In the genomic region with DNA sequence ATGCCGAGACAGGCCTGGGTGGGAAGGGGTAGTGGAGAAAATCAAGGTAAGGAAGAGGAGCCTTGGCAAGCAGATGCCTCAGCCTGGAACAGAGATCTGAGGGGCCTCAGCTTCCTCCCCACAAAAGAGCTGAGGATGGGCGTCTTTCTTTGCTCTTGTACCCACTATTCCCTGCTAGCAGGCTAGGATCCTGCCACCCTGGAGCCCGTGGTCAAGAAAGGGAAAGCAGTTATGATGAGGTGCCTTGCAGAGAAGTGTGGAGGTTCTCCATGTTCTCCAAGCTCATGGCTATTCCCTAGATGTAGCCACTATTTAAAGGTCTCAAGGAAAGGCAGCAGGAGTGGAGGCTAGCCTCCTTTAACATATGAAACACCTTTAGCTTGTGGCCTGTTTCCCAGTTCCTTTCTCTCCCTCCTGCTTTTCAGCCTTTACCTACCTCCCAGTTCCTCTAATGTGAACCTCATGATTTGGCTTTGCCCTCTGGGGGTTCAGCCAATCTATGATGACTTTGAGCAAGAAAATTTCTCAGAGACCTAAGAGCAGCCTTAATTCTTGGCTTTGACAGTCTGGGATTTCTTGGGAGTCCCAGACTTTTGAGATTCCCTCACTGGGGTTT, we compare ENCODE assay signal across 9 cellular contexts. TPM values are rescaled to one million over a fixed set of nuclear protein-coding genes. Genes with fewer than 3 reads are reported as not detected.
DNase-seq lines count a peak whose midpoint lies in the region; ATAC-seq, FAIRE-seq and TF ChIP-seq lines count a peak whose summit lies in the region.
"Had no signal": no experiment of that assay in that cellular context is flagged by ENCODE, and none has a peak within 500 bp of the region (broad histone marks: within the 10 kb centered on the region; RNA-seq: fewer than 3 reads in every experiment).

No MANE protein-coding gene starts in this region.

- H3K4me1 ChIP-seq in GM12878 (ENCODE audit: control insufficient read depth, insufficient read depth, low read length) = peaks cover 7% of the 10 kb centered on the region
- no peaks in the 10 kb centered on the region for H3K4me1 ChIP-seq in mucosa of descending colon (ENCODE audit: low read depth)
- peaks cover 11 to 23% (median 19%) of the 10 kb centered on the region in 4 donors for H3K4me1 ChIP-seq in upper lobe of left lung
- peaks cover 0 to 17% (median 9%) of the 10 kb centered on the region in 9 donors for H3K4me1 ChIP-seq in heart right ventricle
- H3K4me1 ChIP-seq: colonic mucosa had no signal

- no TSS peak for BruUV-seq in GM12878 (replicated peaks; lab: Mats Ljungman, UMichigan)

- peak overlapping the region; percentile 95 to 97 for H3K4me3 Mint-ChIP-seq in activated T-cell treated with anti-CD3 and anti-CD28 coated beads, Interleukin-2, amount 50 U/mL, for 72 hours

- POLR2A ChIA-PET in GM12878 (lab: Charles Lee) = interaction anchor here (0.5 to 0.6 kb wide), 4 partner anchors 16 to 1548 kb away, joined by 3 to 7 read pairs (median 4); no protein-coding TSS in a partner anchor

- H3K27me3 ChIP-seq in GM12878 (replicated peaks in 1 of 2; ENCODE audit: control insufficient read depth in 2 of 2, insufficient read depth in 2 of 2, low read length in 1 of 2) = no peaks in the 10 kb centered on the region
- no peaks in the 10 kb centered on the region for H3K27me3 ChIP-seq in upper lobe of left lung
- no peaks in the 10 kb centered on the region for H3K27me3 ChIP-seq in heart right ventricle
- H3K27me3 ChIP-seq: colonic mucosa had no signal

- H3K4me3 ChIP-seq in GM12878 (no peak overlapping the region), mucosa of descending colon (no peak overlapping the region), upper lobe of left lung (peak overlapping the region in 2 of 4 donors; percentile 37 to 40), heart right ventricle (peak overlapping the region in 2 of 10 donors; percentile 5 to 16)

- 79% methylated on average over 3 of the region's 3 CpGs for WGBS in GM12878 (ENCODE audit: insufficient coverage, insufficient replicate concordance, low lambda C conversion rate, missing lambda C conversion rate)
- 36 to 47% methylated on average over 3 of the region's 3 CpGs for WGBS in upper lobe of left lung, 2 donors
- 69 to 73% methylated on average over 3 of the region's 3 CpGs for WGBS in heart right ventricle, 2 donors

- no peaks in the 10 kb centered on the region for H3K9me3 Mint-ChIP-seq in activated T-cell treated with anti-CD3 and anti-CD28 coated beads, Interleukin-2, amount 50 U/mL, for 72 hours

- CTCF ChIA-PET in GM12878 (lab: Yijun Ruan, JAX) = no interaction called here

- ATAC-seq in activated T-cell treated with anti-CD3 and anti-CD28 coated beads, Interleukin-2, amount 50 U/mL, for 72 hours (replicated peaks in 1 of 2) = no peak
- ATAC-seq in GM12878 (no peak), mucosa of descending colon (peak; percentile 7), upper lobe of left lung (ENCODE audit: low FRiP score in 2 of 2) (no peak), heart right ventricle (no peak)

- no peaks in the 10 kb centered on the region for H3K36me3 ChIP-seq in GM12878 (ENCODE audit: control insufficient read depth in 2 of 2, insufficient read depth in 2 of 2, low read length in 1 of 2)
- no peaks in the 10 kb centered on the region for H3K36me3 ChIP-seq in mucosa of descending colon (ENCODE audit: low read depth)
- H3K36me3 ChIP-seq in upper lobe of left lung = peaks cover 0 to 10% (median 2%) of the 10 kb centered on the region in 4 donors
- peaks cover 0 to 52% (median 5%) of the 10 kb centered on the region in 9 donors for H3K36me3 ChIP-seq in heart right ventricle
- H3K36me3 ChIP-seq: colonic mucosa had no signal

- SMC1A ChIA-PET in GM12878 (lab: Charles Lee; ENCODE audit: uncharacterized antibody, unreplicated experiment) = interaction anchor here (0.9 to 1.6 kb wide), 2 partner anchors 12 to 195 kb away, joined by 3 to 4 read pairs; no protein-coding TSS in a partner anchor

- H3K27ac Mint-ChIP-seq in activated T-cell treated with anti-CD3 and anti-CD28 coated beads, Interleukin-2, amount 50 U/mL, for 72 hours = peak overlapping the region; percentile 96

- no peak overlapping the region for H2AFZ ChIP-seq in GM12878 (ENCODE audit: control insufficient read depth, low read depth, low read length)

- H3K79me2 ChIP-seq in GM12878 (ENCODE audit: control insufficient read depth, insufficient read depth, low read length) = no peaks in the 10 kb centered on the region

- TF ChIP-seq POLR2A in GM12878 (IDR thresholded peaks at IDR 0.05; ENCODE audit: low read depth, low read length) (no peak), upper lobe of left lung (IDR thresholded peaks at IDR 0.05) (no peak)

- intact Hi-C loops in GM12878 (cut with micrococcal nuclease; ENCODE audit: unreplicated experiment) = no loop called here
- intact Hi-C loops in mucosa of descending colon (cut with DNase I, micrococcal nuclease) = no loop called here
- intact Hi-C loops in head of caudate nucleus (cut with DNase I) = no loop called here
- intact Hi-C loops in heart right ventricle (cut with DNase I) = no loop called here

- peaks cover 43% of the 10 kb centered on the region for H3K4me1 Mint-ChIP-seq in activated T-cell treated with anti-CD3 and anti-CD28 coated beads, Interleukin-2, amount 50 U/mL, for 72 hours (ENCODE audit: low read depth)

- H3K9me3 ChIP-seq in GM12878 (replicated peaks; ENCODE audit: control insufficient read depth, insufficient read depth, low read length) = no peaks in the 10 kb centered on the region
- H3K9me3 ChIP-seq in mucosa of descending colon = no peaks in the 10 kb centered on the region
- no peaks in the 10 kb centered on the region for H3K9me3 ChIP-seq in upper lobe of left lung
- H3K9me3 ChIP-seq in heart right ventricle = no peaks in the 10 kb centered on the region
- H3K9me3 ChIP-seq: colonic mucosa had no signal

- TF ChIP-seq CTCF in GM12878 (IDR thresholded peaks at IDR 0.05 in 2 of 3, conservative IDR thresholded peaks at IDR 0.05 in 1 of 3; ENCODE audit: control insufficient read depth in 2 of 3, extremely low read depth in 1 of 3, insufficient read depth in 1 of 3, low read depth in 3 of 3, low read length in 3 of 3) = no peak
- TF ChIP-seq CTCF in mucosa of descending colon (IDR thresholded peaks at IDR 0.05) = no peak
- no peak for TF ChIP-seq CTCF in upper lobe of left lung (IDR thresholded peaks at IDR 0.05)
- no peak for TF ChIP-seq CTCF in heart right ventricle (IDR thresholded peaks at IDR 0.05)

- no peak for DNase-seq in activated T-cell treated with anti-CD3 and anti-CD28 coated beads, Interleukin-2, amount 50 U/mL, for 72 hours
- DNase-seq in activated T-cell treated with anti-CD3 and anti-CD28 coated beads, Interleukin-2, amount 50 U/mL, for 1 hour = no peak
- DNase-seq in GM12878 (ENCODE audit: low read depth, low spot score) (no peak), mucosa of descending colon (no peak), upper lobe of left lung (no peak), head of caudate nucleus (no peak), heart right ventricle (no peak)
- no peak for DNase-seq in stimulated activated naive CD4-positive, alpha-beta T cell treated with Interleukin-2 at 50 U/mL for 16 hours (lab: John Stamatoyannopoulos, UW)
- DNase-seq: colonic mucosa had no signal

- no peak for TF ChIP-seq EP300 in GM12878 (IDR thresholded peaks at IDR 0.05; ENCODE audit: borderline replicate concordance in 1 of 2, control insufficient read depth in 1 of 2, low read depth in 2 of 2, low read length in 2 of 2)
- no peak for TF ChIP-seq EP300 in upper lobe of left lung (IDR thresholded peaks at IDR 0.05)

- H3K9ac ChIP-seq in GM12878 (ENCODE audit: control insufficient read depth, insufficient read depth, low read length) = no peak overlapping the region; the same call in 1 of the 2 replicates

- no peaks in the 10 kb centered on the region for H3K27me3 Mint-ChIP-seq in activated T-cell treated with anti-CD3 and anti-CD28 coated beads, Interleukin-2, amount 50 U/mL, for 72 hours (ENCODE audit: low read depth)

- in situ Hi-C loops in GM12878 (cut with MboI) = no loop called here

- H3K27ac ChIP-seq in GM12878 (ENCODE audit: control insufficient read depth, insufficient read depth) (no peak overlapping the region), upper lobe of left lung (peak overlapping the region; percentile 23 to 81 (median 62)), heart right ventricle (peak overlapping the region in 2 of 10 donors; percentile 16 to 36)

- H3K4me2 ChIP-seq in GM12878 (ENCODE audit: control insufficient read depth, insufficient read depth) = no peak overlapping the region

- TF ChIP-seq RAD21 in GM12878 (IDR thresholded peaks at IDR 0.05; ENCODE audit: insufficient read depth, low read depth, low read length) = no peak

- RAD21 ChIA-PET in GM12878 (lab: Charles Lee; ENCODE audit: unreplicated experiment) = no interaction called here

- peaks cover 2% of the 10 kb centered on the region in 2 donors for H3K36me3 Mint-ChIP-seq in activated T-cell treated with anti-CD3 and anti-CD28 coated beads, Interleukin-2, amount 50 U/mL, for 72 hours (ENCODE audit: insufficient read depth in 2 of 2)

- no peaks in the 10 kb centered on the region for H4K20me1 ChIP-seq in GM12878 (ENCODE audit: control insufficient read depth, insufficient read depth)

- no peak for FAIRE-seq in GM12878 (lab: Jason Lieb, UNC)

RNA-seq across cellular contexts. Expression of a gene that starts 1.1 kb away (rescaled TPM):
- 10 to 100 TPM; 22.8 to 25.0 TPM for total RNA-seq in activated T-cell treated with anti-CD3 and anti-CD28 coated beads, Interleukin-2, amount 50 U/mL, for 72 hours
- 6.5 and 7.1 TPM in 2 replicates for total RNA-seq in GM12878 (2013; cell fraction: nucleolus; rRNA removed)
- total RNA-seq in GM12878 (2014; rRNA removed) = 0.79 and 1.1 TPM in 2 replicates
- total RNA-seq in GM12878 (2014; rRNA removed; fragmentation: Illumina TruSeq; extraction: Trizol) = 0.89 and 0.92 TPM in 2 replicates
- 4.6 and 5.8 TPM in 2 replicates for total RNA-seq in GM12878 (2021)
- polyA plus RNA-seq in GM12878 (2011; ENCODE audit: low read depth) = 1.6 TPM
- polyA plus RNA-seq in GM12878 (2011; rRNA removed) = 2.2 and 2.9 TPM in 2 replicates
- polyA plus RNA-seq in GM12878 (2011; cell fraction: cytosol; rRNA removed) = 2.8 and 4.0 TPM in 2 replicates
- polyA plus RNA-seq in GM12878 (2011; cell fraction: nucleus; rRNA removed) = 7.1 and 7.3 TPM in 2 replicates
- 2.0 and 2.9 TPM in 2 replicates for polyA plus RNA-seq in GM12878 (2012)
- 4.9 and 5.5 TPM in 2 replicates for polyA plus RNA-seq in GM12878 (2014; fragmentation: Illumina TruSeq; extraction: Trizol)
- 1 to 10 TPM in 1 of 2 experiments, under 1 TPM in 1; 0.74 to 1.2 TPM for polyA plus RNA-seq in GM12878 (2014; fragmentation: Nextera tagmentation; extraction: Ambion mirVana)
- 2.8 and 3.8 TPM in 2 replicates for polyA plus RNA-seq in GM12878 (2014; rRNA removed)
- under 1 TPM; 0.91 to 0.93 TPM for polyA plus RNA-seq in GM12878 (2016; fragmentation: Nextera tagmentation; extraction: Ambion mirVana)
- polyA minus RNA-seq in GM12878 (2011; rRNA and poly(A)+ RNA removed) = 1.4 and 3.0 TPM in 2 replicates
- 1.3 and 1.7 TPM in 2 replicates for polyA minus RNA-seq in GM12878 (2011; cell fraction: cytosol; rRNA and poly(A)+ RNA removed)
- polyA minus RNA-seq in GM12878 (2011; cell fraction: nucleus; rRNA and poly(A)+ RNA removed) = 1.1 and 1.7 TPM in 2 replicates
- total RNA-seq in mucosa of descending colon = 1 to 10 TPM; 3.5 to 9.1 (median 7.2) TPM
- total RNA-seq in upper lobe of left lung = 10 to 100 TPM in 1 of 6 donors, 1 to 10 TPM in 5; 5.6 to 23.0 (median 9.3) TPM
- 10 to 100 TPM in 1 of 10 donors, 1 to 10 TPM in 9; 5.2 to 10.1 (median 7.3) TPM for total RNA-seq in heart right ventricle
- polyA plus RNA-seq in heart right ventricle = 1 to 10 TPM; 1.6 to 3.7 TPM

RNA-seq across cellular contexts. Expression of a gene that starts 19.7 kb away (rescaled TPM):
- total RNA-seq in activated T-cell treated with anti-CD3 and anti-CD28 coated beads, Interleukin-2, amount 50 U/mL, for 72 hours = 10 to 100 TPM; 23.0 to 28.9 TPM
- total RNA-seq in GM12878 (2013; cell fraction: nucleolus; rRNA removed) = 75.1 and 88.8 TPM in 2 replicates
- total RNA-seq in GM12878 (2014; rRNA removed) (597 and 686 TPM in 2 replicates), GM12878 (2014; rRNA removed; fragmentation: Illumina TruSeq; extraction: Trizol) (1,014 and 1,019 TPM in 2 replicates), GM12878 (2021) (75.5 and 86.4 TPM in 2 replicates), mucosa of descending colon (10 to 100 TPM; 28.8 to 81.1 (median 34.5) TPM), upper lobe of left lung (100 to 1,000 TPM in 3 of 6 donors, 10 to 100 TPM in 3; 15.3 to 570 (median 150) TPM), heart right ventricle (10 to 100 TPM in 9 of 10 donors, 1 to 10 TPM in 1; 6.9 to 39.6 (median 19.3) TPM)
- 165 TPM for polyA plus RNA-seq in GM12878 (2011; ENCODE audit: low read depth)
- polyA plus RNA-seq in GM12878 (2011; rRNA removed) (214 and 442 TPM in 2 replicates), GM12878 (2014; fragmentation: Illumina TruSeq; extraction: Trizol) (784 and 1,270 TPM in 2 replicates), GM12878 (2014; fragmentation: Nextera tagmentation; extraction: Ambion mirVana) (1,000 to 10,000 TPM; 2,920 to 3,147 TPM), GM12878 (2014; rRNA removed) (618 and 656 TPM in 2 replicates), GM12878 (2016; fragmentation: Nextera tagmentation; extraction: Ambion mirVana) (100 to 1,000 TPM; 855 to 907 TPM), heart right ventricle (1,000 to 10,000 TPM; 1,156 to 1,370 TPM)
- 830 and 2,449 TPM in 2 replicates for polyA plus RNA-seq in GM12878 (2011; cell fraction: cytosol; rRNA removed)
- polyA plus RNA-seq in GM12878 (2011; cell fraction: nucleus; rRNA removed) = 258 and 284 TPM in 2 replicates
- 770 and 960 TPM in 2 replicates for polyA plus RNA-seq in GM12878 (2012)
- polyA minus RNA-seq in GM12878 (2011; rRNA and poly(A)+ RNA removed) = 507 and 724 TPM in 2 replicates
- polyA minus RNA-seq in GM12878 (2011; cell fraction: cytosol; rRNA and poly(A)+ RNA removed) = 62.0 and 68.0 TPM in 2 replicates
- 57.3 and 66.8 TPM in 2 replicates for polyA minus RNA-seq in GM12878 (2011; cell fraction: nucleus; rRNA and poly(A)+ RNA removed)

RNA-seq across cellular contexts. Expression of a gene that starts 24.9 kb away (rescaled TPM):
- 1 to 10 TPM; 7.8 to 9.9 TPM for total RNA-seq in activated T-cell treated with anti-CD3 and anti-CD28 coated beads, Interleukin-2, amount 50 U/mL, for 72 hours
- total RNA-seq in GM12878 (2013; cell fraction: nucleolus; rRNA removed) = 26.0 and 28.4 TPM in 2 replicates
- total RNA-seq in GM12878 (2014; rRNA removed) = 12.9 and 13.8 TPM in 2 replicates
- total RNA-seq in GM12878 (2014; rRNA removed; fragmentation: Illumina TruSeq; extraction: Trizol) = 10.0 and 11.7 TPM in 2 replicates
- total RNA-seq in GM12878 (2021) = 11.8 and 13.6 TPM in 2 replicates
- polyA plus RNA-seq in GM12878 (2011; ENCODE audit: low read depth) = 9.2 TPM
- 12.9 and 18.8 TPM in 2 replicates for polyA plus RNA-seq in GM12878 (2011; rRNA removed)
- polyA plus RNA-seq in GM12878 (2011; cell fraction: cytosol; rRNA removed) = 21.6 and 28.2 TPM in 2 replicates
- polyA plus RNA-seq in GM12878 (2011; cell fraction: nucleus; rRNA removed) = 32.6 and 35.8 TPM in 2 replicates
- 9.4 and 12.2 TPM in 2 replicates for polyA plus RNA-seq in GM12878 (2012)
- polyA plus RNA-seq in GM12878 (2014; fragmentation: Illumina TruSeq; extraction: Trizol) = 11.5 and 16.5 TPM in 2 replicates
- 1 to 10 TPM; 5.1 to 5.2 TPM for polyA plus RNA-seq in GM12878 (2014; fragmentation: Nextera tagmentation; extraction: Ambion mirVana)
- polyA plus RNA-seq in GM12878 (2014; rRNA removed) = 12.4 and 16.1 TPM in 2 replicates
- polyA plus RNA-seq in GM12878 (2016; fragmentation: Nextera tagmentation; extraction: Ambion mirVana) = 10 to 100 TPM; 13.2 to 18.1 TPM
- polyA minus RNA-seq in GM12878 (2011; rRNA and poly(A)+ RNA removed) = 25.5 and 28.8 TPM in 2 replicates
- 9.5 and 9.9 TPM in 2 replicates for polyA minus RNA-seq in GM12878 (2011; cell fraction: cytosol; rRNA and poly(A)+ RNA removed)
- polyA minus RNA-seq in GM12878 (2011; cell fraction: nucleus; rRNA and poly(A)+ RNA removed) = 12.6 and 27.8 TPM in 2 replicates
- 10 to 100 TPM; 29.2 to 32.0 (median 30.4) TPM for total RNA-seq in mucosa of descending colon
- 10 to 100 TPM; 12.8 to 36.3 (median 21.9) TPM for total RNA-seq in upper lobe of left lung
- 10 to 100 TPM; 28.2 to 44.8 (median 31.4) TPM for total RNA-seq in heart right ventricle
- polyA plus RNA-seq in heart right ventricle = 10 to 100 TPM; 23.2 to 23.9 TPM

RNA-seq across cellular contexts. Expression of a gene that starts 48.1 kb away (rescaled TPM):
- 10 to 100 TPM; 49.4 to 56.6 TPM for total RNA-seq in activated T-cell treated with anti-CD3 and anti-CD28 coated beads, Interleukin-2, amount 50 U/mL, for 72 hours
- 75.8 and 84.4 TPM in 2 replicates for total RNA-seq in GM12878 (2013; cell fraction: nucleolus; rRNA removed)
- total RNA-seq in GM12878 (2014; rRNA removed) (28.7 and 32.8 TPM in 2 replicates), GM12878 (2014; rRNA removed; fragmentation: Illumina TruSeq; extraction: Trizol) (29.1 and 31.8 TPM in 2 replicates), GM12878 (2021) (50.9 and 54.2 TPM in 2 replicates), mucosa of descending colon (100 to 1,000 TPM; 131 to 179 (median 173) TPM), upper lobe of left lung (100 to 1,000 TPM in 4 of 6 donors, 10 to 100 TPM in 2; 53.4 to 139 (median 116) TPM), heart right ventricle (100 to 1,000 TPM; 107 to 137 (median 122) TPM)
- 33.1 TPM for polyA plus RNA-seq in GM12878 (2011; ENCODE audit: low read depth)
- polyA plus RNA-seq in GM12878 (2011; rRNA removed) (149 and 150 TPM in 2 replicates), GM12878 (2014; fragmentation: Illumina TruSeq; extraction: Trizol) (66.7 and 78.2 TPM in 2 replicates), GM12878 (2014; fragmentation: Nextera tagmentation; extraction: Ambion mirVana) (10 to 100 TPM in 1 of 2 experiments, 1 to 10 TPM in 1; 7.5 to 11.3 TPM), GM12878 (2014; rRNA removed) (46.0 and 53.6 TPM in 2 replicates), GM12878 (2016; fragmentation: Nextera tagmentation; extraction: Ambion mirVana) (10 to 100 TPM; 37.2 to 38.4 TPM), heart right ventricle (10 to 100 TPM; 35.3 to 62.4 TPM)
- 105 and 112 TPM in 2 replicates for polyA plus RNA-seq in GM12878 (2011; cell fraction: cytosol; rRNA removed)
- polyA plus RNA-seq in GM12878 (2011; cell fraction: nucleus; rRNA removed) = 57.0 and 68.7 TPM in 2 replicates
- 49.6 and 57.5 TPM in 2 replicates for polyA plus RNA-seq in GM12878 (2012)
- polyA minus RNA-seq in GM12878 (2011; rRNA and poly(A)+ RNA removed) = 106 and 129 TPM in 2 replicates
- polyA minus RNA-seq in GM12878 (2011; cell fraction: cytosol; rRNA and poly(A)+ RNA removed) = 25.5 and 38.4 TPM in 2 replicates
- 20.3 and 27.7 TPM in 2 replicates for polyA minus RNA-seq in GM12878 (2011; cell fraction: nucleus; rRNA and poly(A)+ RNA removed)

RNA-seq across cellular contexts. Expression of a gene that starts 55.4 kb away (rescaled TPM):
- 100 to 1,000 TPM in 1 of 2 donors, 10 to 100 TPM in 1; 89.2 to 103 TPM for total RNA-seq in activated T-cell treated with anti-CD3 and anti-CD28 coated beads, Interleukin-2, amount 50 U/mL, for 72 hours
- 60.8 and 61.4 TPM in 2 replicates for total RNA-seq in GM12878 (2013; cell fraction: nucleolus; rRNA removed)
- 90.6 and 92.5 TPM in 2 replicates for total RNA-seq in GM12878 (2014; rRNA removed)
- 73.1 and 84.5 TPM in 2 replicates for total RNA-seq in GM12878 (2014; rRNA removed; fragmentation: Illumina TruSeq; extraction: Trizol)
- total RNA-seq in GM12878 (2021) = 85.8 and 85.9 TPM in 2 replicates
- polyA plus RNA-seq in GM12878 (2011; ENCODE audit: low read depth) = 46.5 TPM
- 93.1 and 138 TPM in 2 replicates for polyA plus RNA-seq in GM12878 (2011; rRNA removed)
- 105 and 145 TPM in 2 replicates for polyA plus RNA-seq in GM12878 (2011; cell fraction: cytosol; rRNA removed)
- 87.9 and 122 TPM in 2 replicates for polyA plus RNA-seq in GM12878 (2011; cell fraction: nucleus; rRNA removed)
- 57.9 and 69.0 TPM in 2 replicates for polyA plus RNA-seq in GM12878 (2012)
- polyA plus RNA-seq in GM12878 (2014; fragmentation: Illumina TruSeq; extraction: Trizol) = 92.8 and 108 TPM in 2 replicates
- 10 to 100 TPM; 13.1 to 16.1 TPM for polyA plus RNA-seq in GM12878 (2014; fragmentation: Nextera tagmentation; extraction: Ambion mirVana)
- polyA plus RNA-seq in GM12878 (2014; rRNA removed) = 68.3 and 79.9 TPM in 2 replicates
- polyA plus RNA-seq in GM12878 (2016; fragmentation: Nextera tagmentation; extraction: Ambion mirVana) = 10 to 100 TPM; 66.1 to 70.8 TPM
- 69.7 and 82.9 TPM in 2 replicates for polyA minus RNA-seq in GM12878 (2011; rRNA and poly(A)+ RNA removed)
- 28.1 and 49.7 TPM in 2 replicates for polyA minus RNA-seq in GM12878 (2011; cell fraction: cytosol; rRNA and poly(A)+ RNA removed)
- 29.0 and 34.3 TPM in 2 replicates for polyA minus RNA-seq in GM12878 (2011; cell fraction: nucleus; rRNA and poly(A)+ RNA removed)
- total RNA-seq in mucosa of descending colon = 10 to 100 TPM; 17.1 to 22.1 (median 20.8) TPM
- total RNA-seq in upper lobe of left lung = 10 to 100 TPM; 11.7 to 27.9 (median 21.7) TPM
- total RNA-seq in heart right ventricle = 10 to 100 TPM in 4 of 10 donors, 1 to 10 TPM in 6; 5.1 to 15.2 (median 8.4) TPM
- 10 to 100 TPM in 1 of 2 donors, 1 to 10 TPM in 1; 6.9 to 18.4 TPM for polyA plus RNA-seq in heart right ventricle
